30 cellular contexts compared by ENCODE assay signal in genomic region chr6:1107578-1107977, GRCh38.
"Had no signal": no experiment of that assay in that cellular context is flagged by ENCODE, and none has a peak within 500 bp of the region (broad histone marks: within the 10 kb centered on the region; RNA-seq: fewer than 3 reads in every experiment).

No MANE protein-coding gene starts in this region.

- H3K36me3 Mint-ChIP-seq: naive thymus-derived CD8-positive, alpha-beta T cell; natural killer cell treated with Interleukin-12 subunit alpha and Interleukin-12 subunit beta and Interleukin-15 and Interleukin-18, amount 100 ng/mL, for 72 hours; stimulated activated memory B cell treated with anti-CD40 and anti-IgM and Interleukin-4, amounts not matched to agents 10 μg/mL and 1 μg/mL and 100 μg/mL, for 72 hours; type B pancreatic cell had no signal

- H3K27ac Mint-ChIP-seq: natural killer cell treated with Interleukin-12 subunit alpha and Interleukin-12 subunit beta and Interleukin-15 and Interleukin-18, amount 100 ng/mL, for 72 hours; nephron progenitor cell; progenitor cell of endocrine pancreas; stimulated activated memory B cell treated with anti-CD40 and anti-IgM and Interleukin-4, amounts not matched to agents 10 μg/mL and 1 μg/mL and 100 μg/mL, for 72 hours; type B pancreatic cell had no signal

- H3K9ac ChIP-seq: parathyroid adenoma had no signal

- H3K9me3 ChIP-seq: ovary, psoas muscle, right lobe of liver, sigmoid colon, suprapubic skin, testis, tibial artery, transverse colon, upper lobe of right lung, uterus had no signal

- ATAC-seq: naive thymus-derived CD8-positive, alpha-beta T cell; psoas muscle; right cardiac atrium; right lobe of liver; stimulated activated memory B cell treated with anti-CD40 and anti-IgM and Interleukin-4, amounts not matched to agents 10 μg/mL and 1 μg/mL and 100 μg/mL, for 72 hours; stimulated activated naive CD8-positive, alpha-beta T cell treated with anti-CD3 and anti-CD28 coated beads, Interleukin-15, amount 100 ng/mL, for 72 hours; stimulated activated naive CD8-positive, alpha-beta T cell treated with anti-CD3 and anti-CD28 coated beads, Interleukin-15, Interleukin-2, amounts not matched to agents 100 U/mL and 50 U/mL, for 24 hours; upper lobe of right lung had no signal

- H3K36me3 ChIP-seq: ovary, right lobe of liver, sigmoid colon, suprapubic skin, tibial artery, transverse colon, upper lobe of right lung, uterus had no signal

- H3K27me3 ChIP-seq: ovary, right lobe of liver, sigmoid colon, suprapubic skin, testis, upper lobe of right lung, uterus had no signal

- H3K4me1 Mint-ChIP-seq: naive thymus-derived CD8-positive, alpha-beta T cell; stimulated activated memory B cell treated with anti-CD40 and anti-IgM and Interleukin-4, amounts not matched to agents 10 μg/mL and 1 μg/mL and 100 μg/mL, for 72 hours; stimulated activated naive CD8-positive, alpha-beta T cell treated with anti-CD3 and anti-CD28 coated beads, Interleukin-15, amount 100 ng/mL, for 72 hours had no signal

- H3K4me3 Mint-ChIP-seq: naive thymus-derived CD8-positive, alpha-beta T cell; natural killer cell treated with Interleukin-12 subunit alpha and Interleukin-12 subunit beta and Interleukin-15 and Interleukin-18, amount 100 ng/mL, for 72 hours; nephron progenitor cell; neural crest cell; stimulated activated memory B cell treated with anti-CD40 and anti-IgM and Interleukin-4, amounts not matched to agents 10 μg/mL and 1 μg/mL and 100 μg/mL, for 72 hours; stimulated activated naive CD8-positive, alpha-beta T cell treated with anti-CD3 and anti-CD28 coated beads, Interleukin-15, amount 100 ng/mL, for 72 hours; type B pancreatic cell had no signal

- H3K9me3 Mint-ChIP-seq: natural killer cell treated with Interleukin-12 subunit alpha and Interleukin-12 subunit beta and Interleukin-15 and Interleukin-18, amount 100 ng/mL, for 72 hours; neural crest cell; stimulated activated naive CD8-positive, alpha-beta T cell treated with anti-CD3 and anti-CD28 coated beads, Interleukin-15, amount 100 ng/mL, for 72 hours; type B pancreatic cell had no signal

- DNase-seq: naive thymus-derived CD8-positive, alpha-beta T cell; nephron progenitor cell; occipital lobe; ovary; posterior cingulate gyrus; psoas muscle; right cardiac atrium; right lobe of liver; sigmoid colon; small intestine; stimulated activated CD4-positive, alpha-beta T cell treated with anti-CD3 and anti-CD28 coated beads, Interleukin-15, amount 100 ng/mL, for 24 hours; stimulated activated CD4-positive, alpha-beta T cell treated with anti-CD3 and anti-CD28 coated beads, Interleukin-2, amount 100 ng/mL, for 24 hours; stimulated activated CD4-positive, alpha-beta T cell treated with anti-CD3 and anti-CD28 coated beads, Interleukin-2, amount 100 ng/mL, for 48 hours; stimulated activated CD4-positive, alpha-beta T cell treated with anti-CD3 and anti-CD28 coated beads, Interleukin-4, amount 100 ng/mL, for 24 hours; stimulated activated naive CD4-positive, alpha-beta T cell; stimulated activated naive CD8-positive, alpha-beta T cell treated with anti-CD3 and anti-CD28 coated beads, Interleukin-15, amount 100 ng/mL, for 72 hours; stimulated activated naive CD8-positive, alpha-beta T cell treated with anti-CD3 and anti-CD28 coated beads, Interleukin-15, Interleukin-2, amounts not matched to agents 100 U/mL and 50 U/mL, for 24 hours; substantia nigra; testis; tibial artery; transverse colon; upper lobe of right lung; uterus had no signal

- H2AFZ ChIP-seq: parathyroid adenoma had no signal

- H3K4me1 ChIP-seq: parathyroid adenoma, psoas muscle, right lobe of liver, testis, transverse colon, upper lobe of right lung, uterus had no signal

- H3K27ac ChIP-seq: ovary, parathyroid adenoma, psoas muscle, right lobe of liver, sigmoid colon, suprapubic skin, testis, tibial artery, transverse colon, upper lobe of right lung, uterus had no signal

- H3K4me3 ChIP-seq: ovary, psoas muscle, right lobe of liver, sigmoid colon, suprapubic skin, testis, tibial artery, transverse colon, upper lobe of right lung, uterus had no signal
